Comparison of ENCODE assay signal across 8 cellular contexts in genomic region chr12:76927170-76927784, GRCh38.
DNase-seq lines count a peak whose midpoint lies in the region; ATAC-seq lines count a peak whose summit lies in the region.

No MANE protein-coding gene starts in this region.

- DNase-seq in GDM1 (lab: John Stamatoyannopoulos, UW) (peak; percentile 33), UCSD-AML1 (lab: John Stamatoyannopoulos, UW; ENCODE audit: unreplicated experiment) (peak; percentile 23), fibroblast of the conjunctiva (ENCODE audit: low read depth) (peak; percentile 22), NCI-H2029 treated with DMSO at 0.1 percent for 48 hours (lab: John Stamatoyannopoulos, UW) (no peak), SHP77 (lab: John Stamatoyannopoulos, UW) (no peak)
- peak; percentile 9 for DNase-seq in stimulated activated CD4-positive, alpha-beta T cell treated with anti-CD3 and anti-CD28 coated beads, Interleukin-4, amount 100 ng/mL, for 24 hours

- ATAC-seq in HG03354 (IDR thresholded peaks at IDR 0.05; ENCODE audit: poor library complexity, severe bottlenecking, unreplicated experiment) (peak; percentile 63), GM18873 (IDR thresholded peaks at IDR 0.05; ENCODE audit: low FRiP score, unreplicated experiment) (no peak)

Comparison
In these comparisons a context has a peak if more than half of its experiments do, and no peak if none do; other contexts are left out.
1. DNase-seq: peak in GDM1 (single experiment), UCSD-AML1 (single experiment), fibroblast of the conjunctiva (single experiment) and stimulated activated CD4-positive, alpha-beta T cell treated with anti-CD3 and anti-CD28 coated beads, Interleukin-4, amount 100 ng/mL, for 24 hours (single experiment); none in NCI-H2029 treated with DMSO at 0.1 percent for 48 hours (single experiment) and SHP77 (0 of 2).